19 cellular contexts compared by ENCODE assay signal in genomic region chr1:4977701-4978100, GRCh38.
DNase-seq lines count a peak whose midpoint lies in the region; ATAC-seq, FAIRE-seq and TF ChIP-seq lines count a peak whose summit lies in the region.
"Had no signal": no experiment of that assay in that cellular context is flagged by ENCODE, and none has a peak within 500 bp of the region (broad histone marks: within the 10 kb centered on the region; RNA-seq: fewer than 3 reads in every experiment).

No MANE protein-coding gene starts in this region.

- H3K4me1 ChIP-seq in ovary (ENCODE audit: insufficient read depth), result peaks cover 19% of the 10 kb centered on the region
- H3K4me1 ChIP-seq: BLaER1 had no signal

- TF ChIP-seq CTCF in bronchial epithelial cell (IDR thresholded peaks at IDR 0.05; ENCODE audit: insufficient read depth, low read length, severe bottlenecking) (no peak), ovary (IDR thresholded peaks at IDR 0.05) (no peak)

- CTCF ChIA-PET in activated CD4-positive, alpha-beta memory T cell treated with anti-CD3 and anti-CD28 coated beads, Interleukin-2, amount 10 ng/mL, durations not matched to agents 7 days and 5 days (lab: Charles Lee), result no interaction called here

- no peaks in the 10 kb centered on the region for H3K36me3 ChIP-seq in bronchial epithelial cell (ENCODE audit: control insufficient read depth, insufficient read depth, low read length)
- no peaks in the 10 kb centered on the region for H3K36me3 ChIP-seq in ovary
- H3K36me3 ChIP-seq: BLaER1 had no signal

- no peak for TF ChIP-seq POLR2A in ovary (IDR thresholded peaks at IDR 0.05)

- H3K27me3 Mint-ChIP-seq in activated naive CD8-positive, alpha-beta T cell treated with anti-CD3 and anti-CD28 coated beads, Interleukin-2, amount 50 U/mL, for 24 hours, result peaks cover 6% of the 10 kb centered on the region
- H3K27me3 Mint-ChIP-seq in activated CD4-positive, alpha-beta memory T cell treated with anti-CD3 and anti-CD28 coated beads, Interleukin-2, amount 10 ng/mL, durations not matched to agents 7 days and 5 days, result no peaks in the 10 kb centered on the region

- no peak for ATAC-seq in activated naive CD8-positive, alpha-beta T cell treated with anti-CD3 and anti-CD28 coated beads, Interleukin-2, amount 50 U/mL, for 24 hours
- ATAC-seq: GM23338, HCT116 had no signal

- no peaks in the 10 kb centered on the region for H3K4me1 Mint-ChIP-seq in activated naive CD8-positive, alpha-beta T cell treated with anti-CD3 and anti-CD28 coated beads, Interleukin-2, amount 50 U/mL, for 24 hours
- no peaks in the 10 kb centered on the region for H3K4me1 Mint-ChIP-seq in activated CD4-positive, alpha-beta memory T cell treated with anti-CD3 and anti-CD28 coated beads, Interleukin-2, amount 10 ng/mL, durations not matched to agents 7 days and 5 days
- H3K4me1 Mint-ChIP-seq: CD14-positive monocyte; CD4-positive, alpha-beta memory T cell had no signal

- H3K27me3 ChIP-seq in bronchial epithelial cell (ENCODE audit: control insufficient read depth, insufficient read depth, low read length) (no peaks in the 10 kb centered on the region), ovary (no peaks in the 10 kb centered on the region)
- H3K27me3 ChIP-seq: BLaER1 had no signal

- H3K36me3 Mint-ChIP-seq in activated naive CD8-positive, alpha-beta T cell treated with anti-CD3 and anti-CD28 coated beads, Interleukin-2, amount 50 U/mL, for 24 hours (ENCODE audit: low read depth), result no peaks in the 10 kb centered on the region
- no peaks in the 10 kb centered on the region for H3K36me3 Mint-ChIP-seq in activated CD4-positive, alpha-beta memory T cell treated with anti-CD3 and anti-CD28 coated beads, Interleukin-2, amount 10 ng/mL, durations not matched to agents 7 days and 5 days (ENCODE audit: low read depth)
- H3K36me3 Mint-ChIP-seq: CD14-positive monocyte; CD4-positive, alpha-beta memory T cell had no signal

- peak overlapping the region; percentile 5 to 60 for H3K27ac ChIP-seq in ovary
- H3K27ac ChIP-seq: BLaER1 had no signal

- POLR2A ChIA-PET in activated CD4-positive, alpha-beta memory T cell treated with anti-CD3 and anti-CD28 coated beads, Interleukin-2, amount 10 ng/mL, durations not matched to agents 7 days and 5 days (lab: Charles Lee), result no interaction called here

- DNase-seq in bronchial epithelial cell (ENCODE audit: low read depth) (peak; percentile 0), islet precursor cell (peak; percentile 40), ovary (peak; percentile 74 to 89 (median 84)), ureter (ENCODE audit: low spot score) (peak; percentile 54), COR-L47 (lab: John Stamatoyannopoulos, UW) (no peak)
- DNase-seq in activated naive CD8-positive, alpha-beta T cell treated with anti-CD3 and anti-CD28 coated beads, Interleukin-2, amount 50 U/mL, for 24 hours, result no peak
- DNase-seq in activated CD4-positive, alpha-beta memory T cell treated with anti-CD3 and anti-CD28 coated beads, Interleukin-2, amount 10 ng/mL, durations not matched to agents 7 days and 5 days, result no peak
- DNase-seq: 8988T; Calu3; CD4-positive, alpha-beta memory T cell; DMS79 treated with DMSO at 0.1 percent for 48 hours; GF-D8; H7; HFFc6 had no signal

- no peak overlapping the region for H3K27ac Mint-ChIP-seq in activated naive CD8-positive, alpha-beta T cell treated with anti-CD3 and anti-CD28 coated beads, Interleukin-2, amount 50 U/mL, for 24 hours
- no peak overlapping the region for H3K27ac Mint-ChIP-seq in activated CD4-positive, alpha-beta memory T cell treated with anti-CD3 and anti-CD28 coated beads, Interleukin-2, amount 10 ng/mL, durations not matched to agents 7 days and 5 days
- H3K27ac Mint-ChIP-seq: CD14-positive monocyte; CD4-positive, alpha-beta memory T cell; GM23338; HFFc6 had no signal

- TF ChIP-seq EP300 in ovary (IDR thresholded peaks at IDR 0.05), result no peak

- H3K9me3 Mint-ChIP-seq in activated naive CD8-positive, alpha-beta T cell treated with anti-CD3 and anti-CD28 coated beads, Interleukin-2, amount 50 U/mL, for 24 hours, result no peaks in the 10 kb centered on the region
- no peaks in the 10 kb centered on the region for H3K9me3 Mint-ChIP-seq in activated CD4-positive, alpha-beta memory T cell treated with anti-CD3 and anti-CD28 coated beads, Interleukin-2, amount 10 ng/mL, durations not matched to agents 7 days and 5 days

- no peaks in the 10 kb centered on the region for H3K9me3 ChIP-seq in ovary
- H3K9me3 ChIP-seq: BLaER1 had no signal

- 2 to 28% (median 3%) methylated on average over 10 to 11 of the region's 11 CpGs for WGBS in ovary, 3 donors

- H3K4me3 Mint-ChIP-seq in activated naive CD8-positive, alpha-beta T cell treated with anti-CD3 and anti-CD28 coated beads, Interleukin-2, amount 50 U/mL, for 24 hours, result no peak overlapping the region
- H3K4me3 Mint-ChIP-seq in activated CD4-positive, alpha-beta memory T cell treated with anti-CD3 and anti-CD28 coated beads, Interleukin-2, amount 10 ng/mL, durations not matched to agents 7 days and 5 days, result no peak overlapping the region
- H3K4me3 Mint-ChIP-seq: CD14-positive monocyte; CD4-positive, alpha-beta memory T cell; GM23338; HFFc6 had no signal

- peak; percentile 68 for FAIRE-seq in bronchial epithelial cell (lab: Jason Lieb, UNC)
- FAIRE-seq: HTR-8/SVneo had no signal

- intact Hi-C loops in ovary (cut with DNase I), result no loop called here

- H3K4me3 ChIP-seq in bronchial epithelial cell (ENCODE audit: low read depth, low read length) (no peak overlapping the region), ovary (no peak overlapping the region)
- H3K4me3 ChIP-seq: BLaER1, GM23338 had no signal

Comparison
In these comparisons a context has a peak if more than half of its experiments do, and no peak if none do; other contexts are left out.
1. DNase-seq: peak in bronchial epithelial cell (single experiment), islet precursor cell (single experiment), ovary (5 of 5) and ureter (single experiment); none in COR-L47 (single experiment), activated naive CD8-positive, alpha-beta T cell treated with anti-CD3 and anti-CD28 coated beads, Interleukin-2, amount 50 U/mL, for 24 hours (single experiment) and activated CD4-positive, alpha-beta memory T cell treated with anti-CD3 and anti-CD28 coated beads, Interleukin-2, amount 10 ng/mL, durations not matched to agents 7 days and 5 days (single experiment).